Comparison of ENCODE assay signal across 1 cellular context in genomic region chr16:19523559-19524355, GRCh38.
A peak's percentile ranks its signal among the peaks of the same experiment; 100 is the strongest.
TF ChIP-seq lines count a peak whose summit lies in the region.

CCP110 (plus strand) TSS chr16:19523942; CDS start chr16:19527882, 3,940 bp downstream.

TF ChIP-seq in HepG2, 621 proteins besides CTCF, POLR2A, EP300 and RAD21 (continued from another document and continues in another):
- TF ChIP-seq MTERF4 (CRISPR knock-in tag; IDR thresholded peaks at IDR 0.05) (no peak; the same call in 1 of the 2 replicates), KDM5B (CRISPR knock-in tag; IDR thresholded peaks at IDR 0.05; ENCODE audit: borderline replicate concordance) (no peak; the same call in 1 of the 2 replicates), DNMT3B (CRISPR knock-in tag; conservative IDR thresholded peaks at IDR 0.05) (no peak), PRMT3 (CRISPR knock-in tag; IDR thresholded peaks at IDR 0.05; ENCODE audit: borderline replicate concordance, low read depth) (no peak), ZNF784 (CRISPR knock-in tag; IDR thresholded peaks at IDR 0.05; ENCODE audit: borderline replicate concordance) (peak; percentile 74; the same call in 1 of the 2 replicates), TP53 (CRISPR knock-in tag; conservative IDR thresholded peaks at IDR 0.05) (no peak), ZNF687 (CRISPR knock-in tag; IDR thresholded peaks at IDR 0.05) (peak; percentile 89), ZBTB44 (CRISPR knock-in tag; IDR thresholded peaks at IDR 0.05) (no peak), BCL6 (CRISPR knock-in tag; IDR thresholded peaks at IDR 0.05) (no peak), ZNF879 (CRISPR knock-in tag; IDR thresholded peaks at IDR 0.05) (no peak; the same call in 1 of the 2 replicates), ZNF256 (CRISPR knock-in tag; conservative IDR thresholded peaks at IDR 0.05) (no peak), ZNF224 (CRISPR knock-in tag; IDR thresholded peaks at IDR 0.05) (no peak), AKAP8 (CRISPR knock-in tag; IDR thresholded peaks at IDR 0.05) (peak; percentile 53; the same call in 1 of the 2 replicates), ZNF777 (CRISPR knock-in tag; IDR thresholded peaks at IDR 0.05) (no peak), ZNF768 (CRISPR knock-in tag; IDR thresholded peaks at IDR 0.05) (peak; percentile 54; the same call in 1 of the 2 replicates), ZNF276 (CRISPR knock-in tag; IDR thresholded peaks at IDR 0.05; ENCODE audit: low read depth) (peak; percentile 78), PREB (CRISPR knock-in tag; IDR thresholded peaks at IDR 0.05) (no peak), ZNF143 (CRISPR knock-in tag; IDR thresholded peaks at IDR 0.05) (peak; percentile 99), ZNF703 (CRISPR knock-in tag; IDR thresholded peaks at IDR 0.05; ENCODE audit: borderline replicate concordance) (no peak), ZNF12 (CRISPR knock-in tag; IDR thresholded peaks at IDR 0.05) (peak; percentile 61; the same call in 1 of the 2 replicates), NFKB2 (CRISPR knock-in tag; IDR thresholded peaks at IDR 0.05; ENCODE audit: borderline replicate concordance) (no peak), ZNF275 (CRISPR knock-in tag; IDR thresholded peaks at IDR 0.05; ENCODE audit: borderline replicate concordance) (no peak; the same call in 1 of the 2 replicates), NR2F1 (CRISPR knock-in tag; IDR thresholded peaks at IDR 0.05) (no peak), ATRX (CRISPR knock-in tag; IDR thresholded peaks at IDR 0.05; ENCODE audit: borderline replicate concordance) (no peak), ZNF800 (CRISPR knock-in tag; IDR thresholded peaks at IDR 0.05) (0 out of 2 replicates have a peak, but pooled peaks have one; percentile 8), ZNF543 (CRISPR knock-in tag; IDR thresholded peaks at IDR 0.05) (peak; percentile 88; the same call in 1 of the 2 replicates), DPF2 (CRISPR knock-in tag; IDR thresholded peaks at IDR 0.05; ENCODE audit: borderline replicate concordance, low read depth) (0 out of 2 replicates have a peak, but pooled peaks have one; percentile 45), POGZ (CRISPR knock-in tag; IDR thresholded peaks at IDR 0.05) (no peak; the same call in 1 of the 2 replicates), ZNF781 (CRISPR knock-in tag; IDR thresholded peaks at IDR 0.05; ENCODE audit: borderline replicate concordance, not compliant biosample characterization) (peak; percentile 61), TEAD3 (CRISPR knock-in tag; optimal IDR thresholded peaks at IDR 0.05; ENCODE audit: borderline replicate concordance) (peak; percentile 72), PLRG1 (conservative IDR thresholded peaks at IDR 0.05) (no peak), IKZF1 (IDR thresholded peaks at IDR 0.05) (no peak), ZSCAN29 (CRISPR knock-in tag; conservative IDR thresholded peaks at IDR 0.05) (0 out of 2 replicates have a peak, but pooled peaks have one; percentile 48), ZNF280D (CRISPR knock-in tag; IDR thresholded peaks at IDR 0.05) (peak; percentile 57; the same call in 1 of the 2 replicates), GABPB1 (CRISPR knock-in tag; IDR thresholded peaks at IDR 0.05) (peak; percentile 97), TCF12 (IDR thresholded peaks at IDR 0.05) (no peak), TCF12 (CRISPR knock-in tag; IDR thresholded peaks at IDR 0.05) (no peak), ZNF615 (CRISPR knock-in tag; IDR thresholded peaks at IDR 0.05; ENCODE audit: borderline replicate concordance) (no peak; the same call in 1 of the 2 replicates), ZMYM2 (CRISPR knock-in tag; IDR thresholded peaks at IDR 0.05) (0 out of 2 replicates have a peak, but pooled peaks have one; percentile 2), ZNF513 (CRISPR knock-in tag; conservative IDR thresholded peaks at IDR 0.05) (0 out of 2 replicates have a peak, but pooled peaks have one; percentile 57), ZNF749 (CRISPR knock-in tag; IDR thresholded peaks at IDR 0.05; ENCODE audit: borderline replicate concordance) (no peak; the same call in 1 of the 2 replicates), MXD3 (CRISPR knock-in tag; IDR thresholded peaks at IDR 0.05) (peak; percentile 77), PPARG (CRISPR knock-in tag; conservative IDR thresholded peaks at IDR 0.05) (no peak; the same call in 1 of the 2 replicates), MYC (CRISPR knock-in tag; IDR thresholded peaks at IDR 0.05; ENCODE audit: borderline replicate concordance) (peak; percentile 66; the same call in 1 of the 2 replicates)
